Comparison of ENCODE assay signal across 17 cellular contexts in the genomic region with DNA sequence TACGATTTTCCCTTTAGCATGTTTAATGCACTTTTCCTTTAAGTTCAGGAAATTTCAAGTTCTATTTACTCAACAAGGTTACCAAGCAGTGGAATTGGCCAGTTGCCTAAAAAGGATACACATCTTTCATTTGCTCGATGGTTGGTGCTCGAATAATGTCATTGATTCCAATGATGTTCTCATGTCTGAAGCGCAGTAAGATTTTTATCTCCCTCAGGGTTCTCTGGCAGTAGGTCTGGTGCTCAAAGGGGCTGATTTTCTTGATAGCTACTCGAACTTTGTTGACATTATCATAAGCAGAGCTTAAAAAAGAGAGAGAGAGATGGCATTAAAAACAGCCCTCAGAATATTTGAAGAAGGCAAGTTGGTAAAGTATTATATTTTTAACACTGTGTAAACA. TPM values are rescaled to one million over a fixed set of nuclear protein-coding genes. Genes with fewer than 3 reads are reported as not detected.
DNase-seq lines count a peak whose midpoint lies in the region; ATAC-seq, FAIRE-seq and TF ChIP-seq lines count a peak whose summit lies in the region.
"Had no signal": no experiment of that assay in that cellular context is flagged by ENCODE, and none has a peak within 500 bp of the region (broad histone marks: within the 10 kb centered on the region; RNA-seq: fewer than 3 reads in every experiment).

No MANE protein-coding gene starts in this region.

- no peak overlapping the region for H3K27ac ChIP-seq in CD4-positive, CD25-positive, alpha-beta regulatory T cell (ENCODE audit: insufficient read depth, low read length, poor library complexity, severe bottlenecking)
- H3K27ac ChIP-seq: Peyer's patch, vagina had no signal

- no peaks in the 10 kb centered on the region for H3K27me3 Mint-ChIP-seq in CD4-positive, CD25-positive, alpha-beta regulatory T cell
- H3K27me3 Mint-ChIP-seq in memory B cell, result no peaks in the 10 kb centered on the region

- TF ChIP-seq CTCF in bronchial epithelial cell (IDR thresholded peaks at IDR 0.05; ENCODE audit: insufficient read depth, low read length, severe bottlenecking), result no peak

- no peak overlapping the region for H3K4me3 ChIP-seq in CD4-positive, CD25-positive, alpha-beta regulatory T cell (ENCODE audit: low read depth, low read length)
- no peak overlapping the region for H3K4me3 ChIP-seq in bronchial epithelial cell (ENCODE audit: low read depth, low read length)
- H3K4me3 ChIP-seq: gastroesophageal sphincter, Peyer's patch, vagina had no signal

- TF ChIP-seq POLR2A in GM12891 (IDR thresholded peaks at IDR 0.05; ENCODE audit: low read depth, low read length), result no peak

- H3K4me3 Mint-ChIP-seq in CD4-positive, CD25-positive, alpha-beta regulatory T cell, result no peak overlapping the region
- H3K4me3 Mint-ChIP-seq in memory B cell, result no peak overlapping the region

- H3K9me3 ChIP-seq in CD4-positive, CD25-positive, alpha-beta regulatory T cell (ENCODE audit: control insufficient read depth in 2 of 2, low read length in 2 of 2), result no peaks in the 10 kb centered on the region
- H3K9me3 ChIP-seq: gastroesophageal sphincter, Peyer's patch, vagina had no signal

- FAIRE-seq in bronchial epithelial cell (lab: Jason Lieb, UNC) (no peak), GM12891 (lab: Jason Lieb, UNC) (no peak)
- FAIRE-seq: endometrium, small intestine had no signal

- H3K4me1 ChIP-seq in CD4-positive, CD25-positive, alpha-beta regulatory T cell (ENCODE audit: control insufficient read depth, insufficient read depth, low read length, poor library complexity, severe bottlenecking), result no peaks in the 10 kb centered on the region
- H3K4me1 ChIP-seq: Peyer's patch had no signal

- H3K36me3 Mint-ChIP-seq in CD4-positive, CD25-positive, alpha-beta regulatory T cell, result peaks cover 36% of the 10 kb centered on the region
- H3K36me3 Mint-ChIP-seq in memory B cell, result peaks cover 28% of the 10 kb centered on the region

- H3K27me3 ChIP-seq in CD4-positive, CD25-positive, alpha-beta regulatory T cell (ENCODE audit: control insufficient read depth, insufficient read depth, low read length), result no peaks in the 10 kb centered on the region
- H3K27me3 ChIP-seq in bronchial epithelial cell (ENCODE audit: control insufficient read depth, insufficient read depth, low read length), result no peaks in the 10 kb centered on the region
- H3K27me3 ChIP-seq: gastroesophageal sphincter, Peyer's patch, vagina had no signal

- no peaks in the 10 kb centered on the region for H3K9me3 Mint-ChIP-seq in CD4-positive, CD25-positive, alpha-beta regulatory T cell
- H3K9me3 Mint-ChIP-seq in memory B cell, result no peaks in the 10 kb centered on the region

- H3K36me3 ChIP-seq in CD4-positive, CD25-positive, alpha-beta regulatory T cell (ENCODE audit: control insufficient read depth, insufficient read depth, low read length), result peaks cover 47% of the 10 kb centered on the region
- peaks cover 9% of the 10 kb centered on the region for H3K36me3 ChIP-seq in bronchial epithelial cell (ENCODE audit: control insufficient read depth, insufficient read depth, low read length)

- peaks cover 19 to 32% (median 28%) of the 10 kb centered on the region in 4 donors for H3K4me1 Mint-ChIP-seq in CD4-positive, CD25-positive, alpha-beta regulatory T cell
- H3K4me1 Mint-ChIP-seq in memory B cell, result peaks cover 7% of the 10 kb centered on the region

- no peak for DNase-seq in CD4-positive, CD25-positive, alpha-beta regulatory T cell
- DNase-seq in NCI-H1105 (lab: John Stamatoyannopoulos, UW), result peak; percentile 0
- DNase-seq in bronchial epithelial cell (ENCODE audit: low read depth), result peak; percentile 22
- DNase-seq in memory B cell (ENCODE audit: low spot score in 2 of 2), result no peak
- DNase-seq in GM12891 (ENCODE audit: insufficient read length, low spot score), result no peak
- DNase-seq in NCI-H748 treated with DMSO at 0.1 percent for 48 hours (lab: John Stamatoyannopoulos, UW), result no peak
- DNase-seq: activated effector memory CD4-positive, alpha-beta T cell treated with Interleukin-2 at 50 U/mL for 16 hours; DND-41; NCI-H524; Peyer's patch; small intestine; stimulated activated naive CD4-positive, alpha-beta T cell treated with Interleukin-2 at 50 U/mL for 16 hours had no signal

- no peak for ATAC-seq in CD4-positive, CD25-positive, alpha-beta regulatory T cell (ENCODE audit: low read depth in 2 of 2)
- no peak for ATAC-seq in memory B cell (ENCODE audit: low read depth)
- ATAC-seq in GM21360 (IDR thresholded peaks at IDR 0.05; ENCODE audit: unreplicated experiment), result no peak
- ATAC-seq in GM21515 (IDR thresholded peaks at IDR 0.05; ENCODE audit: unreplicated experiment), result no peak
- ATAC-seq: gastroesophageal sphincter had no signal

- H3K27ac Mint-ChIP-seq in CD4-positive, CD25-positive, alpha-beta regulatory T cell, result peak overlapping the region in 2 of 3 donors; percentile 13 to 82
- H3K27ac Mint-ChIP-seq in memory B cell, result peak overlapping the region; percentile 70

TF ChIP-seq in GM12891, 5 proteins besides CTCF, POLR2A, EP300 and RAD21:
- TF ChIP-seq PAX5 (IDR thresholded peaks at IDR 0.05; ENCODE audit: insufficient read depth, low read length, severe bottlenecking), result no peak
- TF ChIP-seq POU2F2 (IDR thresholded peaks at IDR 0.05; ENCODE audit: low read depth, low read length), result no peak
- no peak for TF ChIP-seq POLR2AphosphoS5 (IDR thresholded peaks at IDR 0.05; ENCODE audit: low read depth, low read length)
- no peak for TF ChIP-seq TAF1 (IDR thresholded peaks at IDR 0.05; ENCODE audit: low read depth, low read length)
- no peak for TF ChIP-seq SPI1 (IDR thresholded peaks at IDR 0.05; ENCODE audit: low read depth, low read length)

RNA-seq across cellular contexts. Expression of a gene that starts 59.9 kb away (rescaled TPM):
- 88.0 TPM for total RNA-seq in CD4-positive, CD25-positive, alpha-beta regulatory T cell
- polyA plus RNA-seq in CD4-positive, CD25-positive, alpha-beta regulatory T cell, result 10 to 100 TPM; 46.5 to 81.3 (median 64.7) TPM
- 28.8 and 44.0 TPM in 2 replicates for total RNA-seq in bronchial epithelial cell
- polyA plus RNA-seq in GM12891 (2012; ENCODE audit: low read depth, missing spikeins), result 28.8 TPM

Comparison
In these comparisons a context has a peak if more than half of its experiments do, and no peak if none do; other contexts are left out.
1. DNase-seq: peak in NCI-H1105 (single experiment) and bronchial epithelial cell (single experiment); none in CD4-positive, CD25-positive, alpha-beta regulatory T cell (0 of 3), memory B cell (0 of 2), GM12891 (single experiment) and NCI-H748 treated with DMSO at 0.1 percent for 48 hours (single experiment).